In the genomic region with DNA sequence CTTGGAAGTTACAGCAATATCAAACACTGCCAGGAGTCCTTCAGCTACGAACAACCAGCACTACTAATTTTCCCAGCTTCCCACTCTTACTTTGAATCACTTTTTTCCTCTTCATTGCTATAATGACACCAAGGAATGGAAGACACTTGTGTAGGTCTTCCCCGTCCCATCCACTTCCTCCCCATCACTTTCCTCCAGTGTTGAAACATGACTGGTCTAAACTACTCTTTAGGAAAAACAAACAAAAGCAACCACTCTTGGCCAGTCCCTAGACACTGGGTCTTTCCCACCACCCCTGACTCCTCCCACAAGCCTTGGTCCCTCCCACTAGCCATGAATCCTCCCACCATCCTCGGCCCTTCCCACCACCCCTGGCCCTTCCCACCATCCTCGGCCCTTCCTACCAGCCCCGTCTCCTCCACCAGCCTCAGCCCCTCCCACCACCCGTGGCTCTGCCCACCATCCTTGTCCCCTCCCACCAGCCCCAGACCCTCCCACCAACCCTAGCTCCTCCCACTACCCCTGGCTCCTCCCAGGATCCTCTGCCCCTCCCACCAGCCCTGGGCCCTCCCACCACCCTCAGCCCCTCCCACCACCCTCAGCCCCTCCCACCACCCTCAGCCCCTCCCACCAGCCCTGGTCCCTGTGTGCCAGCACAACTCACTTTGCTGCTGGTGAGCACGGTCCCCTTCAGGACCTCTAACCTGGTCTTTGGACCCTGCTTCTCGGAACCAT, we compare ENCODE assay signal across 3 cellular contexts.
TF ChIP-seq lines count a peak whose summit lies in the region.

No MANE protein-coding gene starts in this region.

TF ChIP-seq in SK-N-SH, 30 proteins besides CTCF, POLR2A, EP300 and RAD21 (continued from another document):
- TF ChIP-seq, protein P1, sequence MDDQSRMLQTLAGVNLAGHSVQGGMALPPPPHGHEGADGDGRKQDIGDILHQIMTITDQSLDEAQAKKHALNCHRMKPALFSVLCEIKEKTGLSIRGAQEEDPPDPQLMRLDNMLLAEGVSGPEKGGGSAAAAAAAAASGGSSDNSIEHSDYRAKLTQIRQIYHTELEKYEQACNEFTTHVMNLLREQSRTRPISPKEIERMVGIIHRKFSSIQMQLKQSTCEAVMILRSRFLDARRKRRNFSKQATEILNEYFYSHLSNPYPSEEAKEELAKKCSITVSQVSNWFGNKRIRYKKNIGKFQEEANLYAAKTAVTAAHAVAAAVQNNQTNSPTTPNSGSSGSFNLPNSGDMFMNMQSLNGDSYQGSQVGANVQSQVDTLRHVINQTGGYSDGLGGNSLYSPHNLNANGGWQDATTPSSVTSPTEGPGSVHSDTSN (IDR thresholded peaks at IDR 0.05), result no peak

TF ChIP-seq in SK-N-SH treated with all-trans-retinoic acid at 6 μM for 48 hours, 23 proteins besides CTCF, POLR2A, EP300 and RAD21 (continued from another document):
- TF ChIP-seq, protein P2, sequence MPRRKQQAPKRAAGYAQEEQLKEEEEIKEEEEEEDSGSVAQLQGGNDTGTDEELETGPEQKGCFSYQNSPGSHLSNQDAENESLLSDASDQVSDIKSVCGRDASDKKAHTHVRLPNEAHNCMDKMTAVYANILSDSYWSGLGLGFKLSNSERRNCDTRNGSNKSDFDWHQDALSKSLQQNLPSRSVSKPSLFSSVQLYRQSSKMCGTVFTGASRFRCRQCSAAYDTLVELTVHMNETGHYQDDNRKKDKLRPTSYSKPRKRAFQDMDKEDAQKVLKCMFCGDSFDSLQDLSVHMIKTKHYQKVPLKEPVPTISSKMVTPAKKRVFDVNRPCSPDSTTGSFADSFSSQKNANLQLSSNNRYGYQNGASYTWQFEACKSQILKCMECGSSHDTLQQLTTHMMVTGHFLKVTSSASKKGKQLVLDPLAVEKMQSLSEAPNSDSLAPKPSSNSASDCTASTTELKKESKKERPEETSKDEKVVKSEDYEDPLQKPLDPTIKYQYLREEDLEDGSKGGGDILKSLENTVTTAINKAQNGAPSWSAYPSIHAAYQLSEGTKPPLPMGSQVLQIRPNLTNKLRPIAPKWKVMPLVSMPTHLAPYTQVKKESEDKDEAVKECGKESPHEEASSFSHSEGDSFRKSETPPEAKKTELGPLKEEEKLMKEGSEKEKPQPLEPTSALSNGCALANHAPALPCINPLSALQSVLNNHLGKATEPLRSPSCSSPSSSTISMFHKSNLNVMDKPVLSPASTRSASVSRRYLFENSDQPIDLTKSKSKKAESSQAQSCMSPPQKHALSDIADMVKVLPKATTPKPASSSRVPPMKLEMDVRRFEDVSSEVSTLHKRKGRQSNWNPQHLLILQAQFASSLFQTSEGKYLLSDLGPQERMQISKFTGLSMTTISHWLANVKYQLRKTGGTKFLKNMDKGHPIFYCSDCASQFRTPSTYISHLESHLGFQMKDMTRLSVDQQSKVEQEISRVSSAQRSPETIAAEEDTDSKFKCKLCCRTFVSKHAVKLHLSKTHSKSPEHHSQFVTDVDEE (CRISPR knock-in tag; IDR thresholded peaks at IDR 0.05), result no peak
- TF ChIP-seq, protein P3, sequence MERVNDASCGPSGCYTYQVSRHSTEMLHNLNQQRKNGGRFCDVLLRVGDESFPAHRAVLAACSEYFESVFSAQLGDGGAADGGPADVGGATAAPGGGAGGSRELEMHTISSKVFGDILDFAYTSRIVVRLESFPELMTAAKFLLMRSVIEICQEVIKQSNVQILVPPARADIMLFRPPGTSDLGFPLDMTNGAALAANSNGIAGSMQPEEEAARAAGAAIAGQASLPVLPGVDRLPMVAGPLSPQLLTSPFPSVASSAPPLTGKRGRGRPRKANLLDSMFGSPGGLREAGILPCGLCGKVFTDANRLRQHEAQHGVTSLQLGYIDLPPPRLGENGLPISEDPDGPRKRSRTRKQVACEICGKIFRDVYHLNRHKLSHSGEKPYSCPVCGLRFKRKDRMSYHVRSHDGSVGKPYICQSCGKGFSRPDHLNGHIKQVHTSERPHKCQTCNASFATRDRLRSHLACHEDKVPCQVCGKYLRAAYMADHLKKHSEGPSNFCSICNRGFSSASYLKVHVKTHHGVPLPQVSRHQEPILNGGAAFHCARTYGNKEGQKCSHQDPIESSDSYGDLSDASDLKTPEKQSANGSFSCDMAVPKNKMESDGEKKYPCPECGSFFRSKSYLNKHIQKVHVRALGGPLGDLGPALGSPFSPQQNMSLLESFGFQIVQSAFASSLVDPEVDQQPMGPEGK (CRISPR knock-in tag; IDR thresholded peaks at IDR 0.05; ENCODE audit: borderline replicate concordance), result no peak
- TF ChIP-seq OSR1 (CRISPR knock-in tag; IDR thresholded peaks at IDR 0.05) (no peak), ZNF565 (CRISPR knock-in tag; conservative IDR thresholded peaks at IDR 0.05; ENCODE audit: low read depth) (no peak), ZFP30 (CRISPR knock-in tag; IDR thresholded peaks at IDR 0.05) (no peak), ESRRG (CRISPR knock-in tag; IDR thresholded peaks at IDR 0.05) (no peak), ZNF70 (CRISPR knock-in tag; IDR thresholded peaks at IDR 0.05) (no peak), ISL1 (CRISPR knock-in tag; IDR thresholded peaks at IDR 0.05) (no peak), ZFP3 (CRISPR knock-in tag; IDR thresholded peaks at IDR 0.05) (no peak)
- TF ChIP-seq, protein P4, sequence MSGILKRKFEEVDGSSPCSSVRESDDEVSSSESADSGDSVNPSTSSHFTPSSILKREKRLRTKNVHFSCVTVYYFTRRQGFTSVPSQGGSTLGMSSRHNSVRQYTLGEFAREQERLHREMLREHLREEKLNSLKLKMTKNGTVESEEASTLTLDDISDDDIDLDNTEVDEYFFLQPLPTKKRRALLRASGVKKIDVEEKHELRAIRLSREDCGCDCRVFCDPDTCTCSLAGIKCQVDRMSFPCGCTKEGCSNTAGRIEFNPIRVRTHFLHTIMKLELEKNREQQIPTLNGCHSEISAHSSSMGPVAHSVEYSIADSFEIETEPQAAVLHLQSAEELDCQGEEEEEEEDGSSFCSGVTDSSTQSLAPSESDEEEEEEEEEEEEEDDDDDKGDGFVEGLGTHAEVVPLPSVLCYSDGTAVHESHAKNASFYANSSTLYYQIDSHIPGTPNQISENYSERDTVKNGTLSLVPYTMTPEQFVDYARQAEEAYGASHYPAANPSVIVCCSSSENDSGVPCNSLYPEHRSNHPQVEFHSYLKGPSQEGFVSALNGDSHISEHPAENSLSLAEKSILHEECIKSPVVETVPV (CRISPR knock-in tag; IDR thresholded peaks at IDR 0.05), result no peak
- TF ChIP-seq, protein P5, sequence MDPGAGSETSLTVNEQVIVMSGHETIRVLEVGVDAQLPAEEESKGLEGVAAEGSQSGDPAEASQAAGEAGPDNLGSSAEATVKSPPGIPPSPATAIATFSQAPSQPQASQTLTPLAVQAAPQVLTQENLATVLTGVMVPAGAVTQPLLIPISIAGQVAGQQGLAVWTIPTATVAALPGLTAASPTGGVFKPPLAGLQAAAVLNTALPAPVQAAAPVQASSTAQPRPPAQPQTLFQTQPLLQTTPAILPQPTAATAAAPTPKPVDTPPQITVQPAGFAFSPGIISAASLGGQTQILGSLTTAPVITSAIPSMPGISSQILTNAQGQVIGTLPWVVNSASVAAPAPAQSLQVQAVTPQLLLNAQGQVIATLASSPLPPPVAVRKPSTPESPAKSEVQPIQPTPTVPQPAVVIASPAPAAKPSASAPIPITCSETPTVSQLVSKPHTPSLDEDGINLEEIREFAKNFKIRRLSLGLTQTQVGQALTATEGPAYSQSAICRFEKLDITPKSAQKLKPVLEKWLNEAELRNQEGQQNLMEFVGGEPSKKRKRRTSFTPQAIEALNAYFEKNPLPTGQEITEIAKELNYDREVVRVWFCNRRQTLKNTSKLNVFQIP (CRISPR knock-in tag; IDR thresholded peaks at IDR 0.05; ENCODE audit: borderline replicate concordance, low read depth), result no peak

TF ChIP-seq in HCT116, 20 proteins besides CTCF, POLR2A, EP300 and RAD21:
- TF ChIP-seq, protein P6, sequence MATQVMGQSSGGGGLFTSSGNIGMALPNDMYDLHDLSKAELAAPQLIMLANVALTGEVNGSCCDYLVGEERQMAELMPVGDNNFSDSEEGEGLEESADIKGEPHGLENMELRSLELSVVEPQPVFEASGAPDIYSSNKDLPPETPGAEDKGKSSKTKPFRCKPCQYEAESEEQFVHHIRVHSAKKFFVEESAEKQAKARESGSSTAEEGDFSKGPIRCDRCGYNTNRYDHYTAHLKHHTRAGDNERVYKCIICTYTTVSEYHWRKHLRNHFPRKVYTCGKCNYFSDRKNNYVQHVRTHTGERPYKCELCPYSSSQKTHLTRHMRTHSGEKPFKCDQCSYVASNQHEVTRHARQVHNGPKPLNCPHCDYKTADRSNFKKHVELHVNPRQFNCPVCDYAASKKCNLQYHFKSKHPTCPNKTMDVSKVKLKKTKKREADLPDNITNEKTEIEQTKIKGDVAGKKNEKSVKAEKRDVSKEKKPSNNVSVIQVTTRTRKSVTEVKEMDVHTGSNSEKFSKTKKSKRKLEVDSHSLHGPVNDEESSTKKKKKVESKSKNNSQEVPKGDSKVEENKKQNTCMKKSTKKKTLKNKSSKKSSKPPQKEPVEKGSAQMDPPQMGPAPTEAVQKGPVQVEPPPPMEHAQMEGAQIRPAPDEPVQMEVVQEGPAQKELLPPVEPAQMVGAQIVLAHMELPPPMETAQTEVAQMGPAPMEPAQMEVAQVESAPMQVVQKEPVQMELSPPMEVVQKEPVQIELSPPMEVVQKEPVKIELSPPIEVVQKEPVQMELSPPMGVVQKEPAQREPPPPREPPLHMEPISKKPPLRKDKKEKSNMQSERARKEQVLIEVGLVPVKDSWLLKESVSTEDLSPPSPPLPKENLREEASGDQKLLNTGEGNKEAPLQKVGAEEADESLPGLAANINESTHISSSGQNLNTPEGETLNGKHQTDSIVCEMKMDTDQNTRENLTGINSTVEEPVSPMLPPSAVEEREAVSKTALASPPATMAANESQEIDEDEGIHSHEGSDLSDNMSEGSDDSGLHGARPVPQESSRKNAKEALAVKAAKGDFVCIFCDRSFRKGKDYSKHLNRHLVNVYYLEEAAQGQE (IDR thresholded peaks at IDR 0.05; ENCODE audit: low read depth), result no peak
- TF ChIP-seq SIN3A (IDR thresholded peaks at IDR 0.05; ENCODE audit: low read depth) (no peak), ZNF274 (IDR thresholded peaks at IDR 0.05; ENCODE audit: low read depth, low read length) (no peak)
- TF ChIP-seq, protein P7, sequence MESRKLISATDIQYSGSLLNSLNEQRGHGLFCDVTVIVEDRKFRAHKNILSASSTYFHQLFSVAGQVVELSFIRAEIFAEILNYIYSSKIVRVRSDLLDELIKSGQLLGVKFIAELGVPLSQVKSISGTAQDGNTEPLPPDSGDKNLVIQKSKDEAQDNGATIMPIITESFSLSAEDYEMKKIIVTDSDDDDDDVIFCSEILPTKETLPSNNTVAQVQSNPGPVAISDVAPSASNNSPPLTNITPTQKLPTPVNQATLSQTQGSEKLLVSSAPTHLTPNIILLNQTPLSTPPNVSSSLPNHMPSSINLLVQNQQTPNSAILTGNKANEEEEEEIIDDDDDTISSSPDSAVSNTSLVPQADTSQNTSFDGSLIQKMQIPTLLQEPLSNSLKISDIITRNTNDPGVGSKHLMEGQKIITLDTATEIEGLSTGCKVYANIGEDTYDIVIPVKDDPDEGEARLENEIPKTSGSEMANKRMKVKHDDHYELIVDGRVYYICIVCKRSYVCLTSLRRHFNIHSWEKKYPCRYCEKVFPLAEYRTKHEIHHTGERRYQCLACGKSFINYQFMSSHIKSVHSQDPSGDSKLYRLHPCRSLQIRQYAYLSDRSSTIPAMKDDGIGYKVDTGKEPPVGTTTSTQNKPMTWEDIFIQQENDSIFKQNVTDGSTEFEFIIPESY (IDR thresholded peaks at IDR 0.05; ENCODE audit: extremely low read depth, insufficient replicate concordance, low read length), result no peak
